Comparison of ENCODE assay signal across 18 cellular contexts in the genomic region with DNA sequence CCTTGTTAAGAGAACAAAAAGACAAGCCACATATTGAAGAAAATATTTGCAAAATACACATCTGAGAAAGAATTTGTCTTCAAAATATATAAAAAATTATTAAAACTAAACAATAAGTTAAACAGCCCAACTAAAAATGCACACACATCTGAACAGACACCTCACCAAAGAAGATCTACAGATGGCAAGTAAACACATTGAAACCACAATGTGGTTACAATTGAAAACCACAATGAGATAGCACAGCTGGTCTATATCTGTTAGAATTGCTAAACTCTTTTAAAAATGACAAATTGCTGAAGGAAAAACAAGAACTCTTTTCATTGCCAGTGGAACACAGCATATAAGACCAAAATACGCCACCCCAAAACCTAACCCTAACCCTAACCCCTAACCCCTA. TPM values are rescaled to one million over a fixed set of nuclear protein-coding genes. Genes with fewer than 3 reads are reported as not detected.
"Had no signal": no experiment of that assay in that cellular context is flagged by ENCODE, and none has a peak within 500 bp of the region (broad histone marks: within the 10 kb centered on the region; RNA-seq: fewer than 3 reads in every experiment).

No MANE protein-coding gene starts in this region.

RNA-seq across cellular contexts. Expression of gene SCGB1C2, which starts 1.5 kb away (rescaled TPM):
- total RNA-seq: natural killer cell treated with Interleukin-12 subunit alpha and Interleukin-12 subunit beta and Interleukin-15 and Interleukin-18, amount 100 ng/mL, for 72 hours; neural crest cell; omental fat pad; osteocyte; posterior vena cava; prostate gland; pulmonary artery endothelial cell; right atrium auricular region; sciatic nerve; smooth muscle cell; spleen; suprapubic skin; testis; transverse colon; upper lobe of right lung; urinary bladder; uterus had no signal
- polyA plus RNA-seq: pancreas, smooth muscle cell, spleen, urinary bladder had no signal

RNA-seq across cellular contexts. Expression of gene DOC2B, which starts 45.6 kb away (rescaled TPM):
- total RNA-seq: osteocyte had no signal
